17 cellular contexts compared by ENCODE assay signal in the genomic region with DNA sequence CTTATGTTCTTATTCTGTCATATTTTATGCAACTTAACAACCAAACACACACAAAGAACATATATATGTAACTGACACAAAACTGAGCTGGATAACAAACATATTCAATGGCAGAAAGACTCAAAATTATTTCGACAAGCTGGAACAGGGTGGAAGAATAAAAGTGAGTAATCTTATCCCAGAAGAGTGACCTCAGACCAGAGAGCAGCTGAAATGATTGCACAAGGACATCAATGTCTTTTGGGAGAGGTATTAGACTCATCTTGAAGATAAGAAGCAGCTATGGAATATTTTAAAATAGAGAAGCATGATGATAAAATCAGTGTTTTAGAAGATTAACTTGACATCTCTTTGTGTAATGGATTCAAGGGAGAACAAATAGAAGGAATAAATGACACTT.
"Had no signal": no experiment of that assay in that cellular context is flagged by ENCODE, and none has a peak within 500 bp of the region (broad histone marks: within the 10 kb centered on the region; RNA-seq: fewer than 3 reads in every experiment).

No MANE protein-coding gene starts in this region.

- DNase-seq: activated CD4-positive, alpha-beta T cell treated with anti-CD3 and anti-CD28 coated beads for 48 hours; activated effector memory CD4-positive, alpha-beta T cell treated with anti-CD3 and anti-CD28 coated beads, Interleukin-2, amount 50 U/mL, for 16 hours; activated T-cell treated with anti-CD3 and anti-CD28 coated beads, Interleukin-2, amount 50 U/mL, for 1 hour; brain microvascular endothelial cell; esophagus squamous epithelium; mucosa of descending colon; naive thymus-derived CD8-positive, alpha-beta T cell; posterior cingulate gyrus; small intestine; tibial artery had no signal

- H3K4me2 ChIP-seq: hepatocyte had no signal

- H3K4me3 ChIP-seq: esophagus squamous epithelium, hepatocyte, mucosa of descending colon, right atrium auricular region, tibial artery, vagina had no signal

- ATAC-seq: activated naive CD4-positive, alpha-beta T cell treated with anti-CD3 and anti-CD28 coated beads, Interleukin-2, amount 50 U/mL, for 72 hours; mucosa of descending colon; naive thymus-derived CD8-positive, alpha-beta T cell; WTC11 had no signal

- H3K27ac ChIP-seq: brain microvascular endothelial cell, esophagus squamous epithelium, hepatocyte, neutrophil, right atrium auricular region, tibial artery, vagina had no signal

- H3K4me1 ChIP-seq: esophagus squamous epithelium, right atrium auricular region, tibial artery, vagina had no signal

- FAIRE-seq: endometrium, small intestine had no signal

- H3K36me3 ChIP-seq: brain microvascular endothelial cell, esophagus squamous epithelium, neutrophil, right atrium auricular region, tibial artery, vagina had no signal

- H3K27me3 ChIP-seq: brain microvascular endothelial cell, esophagus squamous epithelium, hepatocyte, neutrophil, right atrium auricular region, vagina had no signal

- H3K9me3 ChIP-seq: mucosa of descending colon, neutrophil, tibial artery, vagina had no signal
